In the genomic region with DNA sequence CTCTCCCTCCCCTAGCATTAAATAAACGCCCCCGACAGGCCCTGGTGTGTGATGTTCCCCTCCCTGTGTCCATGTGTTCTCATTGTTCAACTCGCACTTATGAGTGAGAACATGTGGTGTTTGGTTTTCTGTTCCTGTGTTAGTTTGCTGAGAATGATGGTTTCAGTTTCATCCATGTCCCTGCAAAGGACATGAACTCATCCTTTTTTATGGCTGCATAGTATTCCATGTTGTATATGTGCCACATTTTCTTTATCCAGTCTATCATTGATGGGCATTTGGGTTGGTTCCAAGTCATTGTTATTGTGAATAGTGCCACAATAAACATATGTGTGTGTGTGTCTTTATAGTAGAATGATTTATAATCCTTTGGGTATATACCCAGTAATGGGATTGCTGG, we compare ENCODE assay signal across 2 cellular contexts.
TF ChIP-seq lines count a peak whose summit lies in the region.

No MANE protein-coding gene starts in this region.

TF ChIP-seq in HEK293, 187 proteins besides CTCF, POLR2A, EP300 and RAD21:
- TF ChIP-seq ZNF146 (tag by site-specific recombination; IDR thresholded peaks at IDR 0.05): peak; percentile 88
- TF ChIP-seq, protein P1, sequence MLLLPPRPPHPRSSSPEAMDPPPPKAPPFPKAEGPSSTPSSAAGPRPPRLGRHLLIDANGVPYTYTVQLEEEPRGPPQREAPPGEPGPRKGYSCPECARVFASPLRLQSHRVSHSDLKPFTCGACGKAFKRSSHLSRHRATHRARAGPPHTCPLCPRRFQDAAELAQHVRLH (tag by site-specific recombination; IDR thresholded peaks at IDR 0.05): peak; percentile 65; the same call in 1 of the 2 replicates

TF ChIP-seq in K562, 482 proteins besides CTCF, POLR2A, EP300 and RAD21:
- TF ChIP-seq KDM1A (IDR thresholded peaks at IDR 0.05): 0 out of 4 replicates have a peak, but pooled peaks of 1 of the 2 experiments have one; percentile 8
- peak; percentile 63 for TF ChIP-seq ZNF146 (CRISPR knock-in tag; IDR thresholded peaks at IDR 0.05; ENCODE audit: unreplicated experiment)
